Comparison of ENCODE assay signal across 2 cellular contexts in the genomic region with DNA sequence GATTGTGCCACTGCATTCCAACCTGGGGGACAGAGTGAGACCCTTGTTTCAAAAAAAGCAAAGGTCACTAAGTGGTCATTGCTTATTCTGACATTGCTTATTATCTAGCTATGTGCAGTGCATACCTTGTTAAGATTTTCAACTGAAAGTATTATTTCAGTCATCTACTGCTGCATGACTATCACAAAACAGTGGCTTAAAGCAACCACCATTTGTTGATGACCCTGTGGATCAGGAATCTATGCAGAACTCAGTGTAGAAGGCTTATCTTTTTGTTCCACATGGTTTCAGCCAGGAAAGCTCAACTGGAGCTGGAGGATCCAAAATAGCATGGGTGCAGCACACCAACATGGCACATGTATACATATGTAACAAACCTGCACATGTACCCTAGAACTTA.
TF ChIP-seq lines count a peak whose summit lies in the region.

No MANE protein-coding gene starts in this region.

TF ChIP-seq in GM23338, 12 proteins besides CTCF, POLR2A, EP300 and RAD21 (continued from another document):
- TF ChIP-seq, protein P1, sequence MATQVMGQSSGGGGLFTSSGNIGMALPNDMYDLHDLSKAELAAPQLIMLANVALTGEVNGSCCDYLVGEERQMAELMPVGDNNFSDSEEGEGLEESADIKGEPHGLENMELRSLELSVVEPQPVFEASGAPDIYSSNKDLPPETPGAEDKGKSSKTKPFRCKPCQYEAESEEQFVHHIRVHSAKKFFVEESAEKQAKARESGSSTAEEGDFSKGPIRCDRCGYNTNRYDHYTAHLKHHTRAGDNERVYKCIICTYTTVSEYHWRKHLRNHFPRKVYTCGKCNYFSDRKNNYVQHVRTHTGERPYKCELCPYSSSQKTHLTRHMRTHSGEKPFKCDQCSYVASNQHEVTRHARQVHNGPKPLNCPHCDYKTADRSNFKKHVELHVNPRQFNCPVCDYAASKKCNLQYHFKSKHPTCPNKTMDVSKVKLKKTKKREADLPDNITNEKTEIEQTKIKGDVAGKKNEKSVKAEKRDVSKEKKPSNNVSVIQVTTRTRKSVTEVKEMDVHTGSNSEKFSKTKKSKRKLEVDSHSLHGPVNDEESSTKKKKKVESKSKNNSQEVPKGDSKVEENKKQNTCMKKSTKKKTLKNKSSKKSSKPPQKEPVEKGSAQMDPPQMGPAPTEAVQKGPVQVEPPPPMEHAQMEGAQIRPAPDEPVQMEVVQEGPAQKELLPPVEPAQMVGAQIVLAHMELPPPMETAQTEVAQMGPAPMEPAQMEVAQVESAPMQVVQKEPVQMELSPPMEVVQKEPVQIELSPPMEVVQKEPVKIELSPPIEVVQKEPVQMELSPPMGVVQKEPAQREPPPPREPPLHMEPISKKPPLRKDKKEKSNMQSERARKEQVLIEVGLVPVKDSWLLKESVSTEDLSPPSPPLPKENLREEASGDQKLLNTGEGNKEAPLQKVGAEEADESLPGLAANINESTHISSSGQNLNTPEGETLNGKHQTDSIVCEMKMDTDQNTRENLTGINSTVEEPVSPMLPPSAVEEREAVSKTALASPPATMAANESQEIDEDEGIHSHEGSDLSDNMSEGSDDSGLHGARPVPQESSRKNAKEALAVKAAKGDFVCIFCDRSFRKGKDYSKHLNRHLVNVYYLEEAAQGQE (IDR thresholded peaks at IDR 0.05; ENCODE audit: unreplicated experiment), result no peak
- TF ChIP-seq EZH2 (IDR thresholded peaks at IDR 0.05; ENCODE audit: low read depth, unreplicated experiment), result no peak

TF ChIP-seq in K562, 482 proteins besides CTCF, POLR2A, EP300 and RAD21 (continued from another document):
- TF ChIP-seq CHD7 (IDR thresholded peaks at IDR 0.05; ENCODE audit: low read depth, low read length), result no peak
- TF ChIP-seq ZNF584 (CRISPR knock-in tag; IDR thresholded peaks at IDR 0.05; ENCODE audit: low read depth), result no peak
- no peak for TF ChIP-seq NFXL1 (CRISPR knock-in tag; IDR thresholded peaks at IDR 0.05)
- TF ChIP-seq SMARCA4 (IDR thresholded peaks at IDR 0.05), result peak; percentile 52; the same call in 1 of the 2 replicates
- TF ChIP-seq EHMT2 (IDR thresholded peaks at IDR 0.05), result peak; percentile 39; the same call in 1 of the 2 replicates
- peak in 1 of 2 experiments; percentile 27; a peak in 2 of 4 replicates for TF ChIP-seq FOXK2 (conservative IDR thresholded peaks at IDR 0.05 in 1 of 2, IDR thresholded peaks at IDR 0.05 in 1 of 2; ENCODE audit: low read depth in 2 of 2)
- no peak for TF ChIP-seq SIRT6 (IDR thresholded peaks at IDR 0.05; ENCODE audit: low read depth, low read length)
- TF ChIP-seq CBFA2T3 (IDR thresholded peaks at IDR 0.05), result peak; percentile 79
- TF ChIP-seq, protein P2, sequence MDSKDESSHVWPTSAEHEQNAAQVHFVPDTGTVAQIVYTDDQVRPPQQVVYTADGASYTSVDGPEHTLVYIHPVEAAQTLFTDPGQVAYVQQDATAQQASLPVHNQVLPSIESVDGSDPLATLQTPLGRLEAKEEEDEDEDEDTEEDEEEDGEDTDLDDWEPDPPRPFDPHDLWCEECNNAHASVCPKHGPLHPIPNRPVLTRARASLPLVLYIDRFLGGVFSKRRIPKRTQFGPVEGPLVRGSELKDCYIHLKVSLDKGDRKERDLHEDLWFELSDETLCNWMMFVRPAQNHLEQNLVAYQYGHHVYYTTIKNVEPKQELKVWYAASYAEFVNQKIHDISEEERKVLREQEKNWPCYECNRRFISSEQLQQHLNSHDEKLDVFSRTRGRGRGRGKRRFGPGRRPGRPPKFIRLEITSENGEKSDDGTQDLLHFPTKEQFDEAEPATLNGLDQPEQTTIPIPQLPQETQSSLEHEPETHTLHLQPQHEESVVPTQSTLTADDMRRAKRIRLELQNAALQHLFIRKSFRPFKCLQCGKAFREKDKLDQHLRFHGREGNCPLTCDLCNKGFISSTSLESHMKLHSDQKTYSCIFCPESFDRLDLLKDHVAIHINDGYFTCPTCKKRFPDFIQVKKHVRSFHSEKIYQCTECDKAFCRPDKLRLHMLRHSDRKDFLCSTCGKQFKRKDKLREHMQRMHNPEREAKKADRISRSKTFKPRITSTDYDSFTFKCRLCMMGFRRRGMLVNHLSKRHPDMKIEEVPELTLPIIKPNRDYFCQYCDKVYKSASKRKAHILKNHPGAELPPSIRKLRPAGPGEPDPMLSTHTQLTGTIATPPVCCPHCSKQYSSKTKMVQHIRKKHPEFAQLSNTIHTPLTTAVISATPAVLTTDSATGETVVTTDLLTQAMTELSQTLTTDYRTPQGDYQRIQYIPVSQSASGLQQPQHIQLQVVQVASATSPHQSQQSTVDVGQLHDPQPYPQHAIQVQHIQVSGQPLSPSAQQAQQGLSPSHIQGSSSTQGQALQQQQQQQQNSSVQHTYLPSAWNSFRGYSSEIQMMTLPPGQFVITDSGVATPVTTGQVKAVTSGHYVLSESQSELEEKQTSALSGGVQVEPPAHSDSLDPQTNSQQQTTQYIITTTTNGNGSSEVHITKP (IDR thresholded peaks at IDR 0.05; ENCODE audit: partially characterized antibody), result peak; percentile 40
- TF ChIP-seq MTA2 (IDR thresholded peaks at IDR 0.05; ENCODE audit: low read depth), result 0 out of 2 replicates have a peak, but pooled peaks have one; percentile 41
- TF ChIP-seq TBP (optimal IDR thresholded peaks at IDR 0.05; ENCODE audit: low read depth, low read length), result no peak
- TF ChIP-seq NCOR1 (IDR thresholded peaks at IDR 0.05), result peak; percentile 34; the same call in 1 of the 2 replicates
- peak; percentile 5 for TF ChIP-seq MEIS2 (IDR thresholded peaks at IDR 0.05; ENCODE audit: partially characterized antibody)
- TF ChIP-seq HDAC1 (IDR thresholded peaks at IDR 0.05), result peak in 1 of 2 experiments; percentile 23; a peak in 1 of 4 replicates
- 0 out of 2 replicates have a peak, but pooled peaks have one; percentile 16 for TF ChIP-seq SMARCE1 (IDR thresholded peaks at IDR 0.05)
- TF ChIP-seq RBBP5 (IDR thresholded peaks at IDR 0.05; ENCODE audit: borderline replicate concordance, insufficient read depth, low read length, poor library complexity, severe bottlenecking), result no peak
- TF ChIP-seq ZNF695 (CRISPR knock-in tag; IDR thresholded peaks at IDR 0.05), result no peak
